In the genomic region with DNA sequence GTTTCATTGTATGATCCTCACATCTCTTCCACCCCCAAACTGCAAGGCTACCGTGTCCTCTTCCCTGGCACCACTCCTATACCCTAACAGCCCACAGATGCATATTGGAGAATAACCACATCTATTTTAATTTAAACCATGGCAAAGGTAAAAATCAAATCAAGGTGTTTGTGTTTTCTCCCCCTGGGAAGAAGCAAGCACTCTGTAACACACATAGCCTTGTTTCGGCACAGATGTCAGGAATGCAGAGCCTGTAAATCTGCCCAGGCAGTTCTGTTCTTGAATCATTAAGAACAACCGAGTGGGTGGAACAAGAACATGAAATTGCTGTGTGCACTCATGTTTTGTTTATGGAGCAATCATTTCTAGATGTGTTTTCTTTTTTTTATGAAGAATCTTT, we compare ENCODE assay signal across 1 cellular context.
TF ChIP-seq lines count a peak whose summit lies in the region.

No MANE protein-coding gene starts in this region.

TF ChIP-seq in HEK293, 187 proteins besides CTCF, POLR2A, EP300 and RAD21:
- TF ChIP-seq ZFHX2 (tag by site-specific recombination; conservative IDR thresholded peaks at IDR 0.05) (peak; percentile 41; the same call in 1 of the 2 replicates), RBAK (tag by site-specific recombination; IDR thresholded peaks at IDR 0.05) (no peak), ZNF600 (tag by site-specific recombination; IDR thresholded peaks at IDR 0.05) (0 out of 2 replicates have a peak, but pooled peaks have one; percentile 42)
